2 cellular contexts compared by ENCODE assay signal in the genomic region with DNA sequence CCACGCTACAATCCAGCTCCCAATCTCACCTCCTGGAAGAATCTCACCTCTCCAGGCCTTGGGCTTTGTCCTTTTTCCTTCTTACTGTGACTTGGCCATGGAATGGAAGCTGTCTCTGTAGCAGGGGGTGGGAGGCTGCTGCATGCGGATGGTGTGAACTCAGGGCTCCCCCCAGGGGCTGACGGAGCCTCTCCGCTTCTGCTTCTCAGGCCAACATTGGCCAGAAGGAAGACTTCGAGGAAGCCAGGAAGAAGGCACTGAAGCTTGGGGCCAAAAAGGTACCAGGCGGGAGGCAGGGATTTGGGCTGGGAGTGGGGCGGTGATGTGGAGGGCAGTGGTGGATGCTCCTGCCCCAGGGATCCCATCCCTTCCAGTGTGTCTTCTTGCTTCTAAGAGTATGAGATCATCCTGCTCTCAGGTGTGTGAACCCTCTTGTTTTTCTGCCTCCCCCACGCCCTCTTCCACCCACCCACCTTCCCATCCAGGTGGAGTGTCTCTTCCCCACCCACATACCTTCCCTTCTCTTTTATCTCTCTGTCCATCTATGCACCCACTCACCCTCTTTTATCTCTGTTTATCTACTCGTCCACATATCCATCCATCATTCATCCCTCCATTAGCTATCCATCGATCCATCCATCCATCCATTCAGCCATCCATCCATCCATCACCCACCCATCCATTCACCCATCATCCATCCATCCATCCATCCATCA.
TF ChIP-seq lines count a peak whose summit lies in the region.

No MANE protein-coding gene starts in this region.

TF ChIP-seq in IMR-90, 13 proteins besides CTCF, POLR2A, EP300 and RAD21:
- TF ChIP-seq BHLHE40 (IDR thresholded peaks at IDR 0.05; ENCODE audit: low read depth, low read length) (no peak), RFX5 (IDR thresholded peaks at IDR 0.05; ENCODE audit: low read depth, low read length) (no peak), NFE2L2 (IDR thresholded peaks at IDR 0.05; ENCODE audit: low read depth, low read length) (no peak), CEBPB (IDR thresholded peaks at IDR 0.05; ENCODE audit: low read depth, low read length) (no peak), RCOR1 (IDR thresholded peaks at IDR 0.05; ENCODE audit: insufficient replicate concordance, low read length) (no peak), CHD1 (IDR thresholded peaks at IDR 0.05; ENCODE audit: low read depth, low read length) (no peak), MXI1 (IDR thresholded peaks at IDR 0.05; ENCODE audit: borderline replicate concordance, low read depth, low read length) (no peak), SMC3 (IDR thresholded peaks at IDR 0.05; ENCODE audit: low read depth, low read length) (no peak)

TF ChIP-seq in WTC11, 78 proteins besides CTCF, POLR2A, EP300 and RAD21 (continued from another document):
- TF ChIP-seq CBFB (CRISPR knock-in tag; IDR thresholded peaks at IDR 0.05; ENCODE audit: low read depth) (no peak), FOXJ3 (CRISPR knock-in tag; IDR thresholded peaks at IDR 0.05; ENCODE audit: borderline replicate concordance) (no peak), SOX15 (CRISPR knock-in tag; IDR thresholded peaks at IDR 0.05) (no peak)
- TF ChIP-seq, protein P1, sequence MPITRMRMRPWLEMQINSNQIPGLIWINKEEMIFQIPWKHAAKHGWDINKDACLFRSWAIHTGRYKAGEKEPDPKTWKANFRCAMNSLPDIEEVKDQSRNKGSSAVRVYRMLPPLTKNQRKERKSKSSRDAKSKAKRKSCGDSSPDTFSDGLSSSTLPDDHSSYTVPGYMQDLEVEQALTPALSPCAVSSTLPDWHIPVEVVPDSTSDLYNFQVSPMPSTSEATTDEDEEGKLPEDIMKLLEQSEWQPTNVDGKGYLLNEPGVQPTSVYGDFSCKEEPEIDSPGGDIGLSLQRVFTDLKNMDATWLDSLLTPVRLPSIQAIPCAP (CRISPR knock-in tag; IDR thresholded peaks at IDR 0.05), result no peak
- TF ChIP-seq, protein P2, sequence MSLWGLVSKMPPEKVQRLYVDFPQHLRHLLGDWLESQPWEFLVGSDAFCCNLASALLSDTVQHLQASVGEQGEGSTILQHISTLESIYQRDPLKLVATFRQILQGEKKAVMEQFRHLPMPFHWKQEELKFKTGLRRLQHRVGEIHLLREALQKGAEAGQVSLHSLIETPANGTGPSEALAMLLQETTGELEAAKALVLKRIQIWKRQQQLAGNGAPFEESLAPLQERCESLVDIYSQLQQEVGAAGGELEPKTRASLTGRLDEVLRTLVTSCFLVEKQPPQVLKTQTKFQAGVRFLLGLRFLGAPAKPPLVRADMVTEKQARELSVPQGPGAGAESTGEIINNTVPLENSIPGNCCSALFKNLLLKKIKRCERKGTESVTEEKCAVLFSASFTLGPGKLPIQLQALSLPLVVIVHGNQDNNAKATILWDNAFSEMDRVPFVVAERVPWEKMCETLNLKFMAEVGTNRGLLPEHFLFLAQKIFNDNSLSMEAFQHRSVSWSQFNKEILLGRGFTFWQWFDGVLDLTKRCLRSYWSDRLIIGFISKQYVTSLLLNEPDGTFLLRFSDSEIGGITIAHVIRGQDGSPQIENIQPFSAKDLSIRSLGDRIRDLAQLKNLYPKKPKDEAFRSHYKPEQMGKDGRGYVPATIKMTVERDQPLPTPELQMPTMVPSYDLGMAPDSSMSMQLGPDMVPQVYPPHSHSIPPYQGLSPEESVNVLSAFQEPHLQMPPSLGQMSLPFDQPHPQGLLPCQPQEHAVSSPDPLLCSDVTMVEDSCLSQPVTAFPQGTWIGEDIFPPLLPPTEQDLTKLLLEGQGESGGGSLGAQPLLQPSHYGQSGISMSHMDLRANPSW (CRISPR knock-in tag; conservative IDR thresholded peaks at IDR 0.05; ENCODE audit: low read depth), result no peak
